ENCODE assay signal across 1 cellular context in genomic region chr9:135254176-135255032, GRCh38.
TF ChIP-seq lines count a peak whose summit lies in the region.

No MANE protein-coding gene starts in this region.

TF ChIP-seq in H1, 55 proteins besides CTCF, POLR2A, EP300 and RAD21 (continued from another document):
- TF ChIP-seq YY1 (IDR thresholded peaks at IDR 0.05; ENCODE audit: low read depth, low read length) (no peak), CREB1 (IDR thresholded peaks at IDR 0.05) (no peak), SP4 (IDR thresholded peaks at IDR 0.05; ENCODE audit: low read length) (no peak)
TF ChIP-seq in H1: peak in this region for 0.
